ENCODE assay signal across 31 cellular contexts in the genomic region with DNA sequence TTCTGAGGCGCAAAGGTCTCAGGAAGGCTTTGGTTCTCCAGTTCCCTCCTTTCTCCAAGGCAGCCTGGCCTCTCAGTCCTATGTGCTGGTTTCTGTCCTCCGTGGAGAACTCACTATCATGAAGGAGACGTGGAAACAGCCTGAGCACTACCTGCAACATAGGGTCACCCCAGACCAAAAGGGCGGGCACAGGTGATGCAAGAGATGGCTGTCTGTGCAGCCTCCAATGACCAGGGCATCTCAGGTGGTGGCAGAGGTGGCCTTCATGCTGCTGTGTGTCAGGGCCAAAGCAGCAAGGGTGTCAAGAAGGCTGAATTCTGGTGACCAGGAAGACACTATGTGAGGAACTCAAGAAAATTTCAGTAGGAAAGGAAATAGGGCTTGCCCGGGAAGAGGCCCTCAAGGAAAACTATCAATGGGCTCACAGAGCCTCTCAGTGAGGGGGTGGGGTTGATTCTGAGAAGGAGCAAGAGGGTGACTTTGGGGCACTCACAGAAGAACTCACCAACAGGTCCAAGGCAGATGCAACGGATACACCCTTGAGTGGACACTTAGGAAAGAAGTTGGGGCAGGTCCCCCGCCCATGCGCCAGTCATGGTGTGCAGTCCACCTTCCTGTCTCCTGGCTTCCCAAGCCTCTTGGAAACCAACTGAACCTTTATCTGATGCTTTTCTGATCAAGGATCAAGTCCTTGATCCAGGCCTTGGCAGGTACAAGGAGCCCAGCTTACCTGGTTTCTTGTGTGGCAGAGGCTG.
"Had no signal": no experiment of that assay in that cellular context is flagged by ENCODE, and none has a peak within 500 bp of the region (broad histone marks: within the 10 kb centered on the region; RNA-seq: fewer than 3 reads in every experiment).

No MANE protein-coding gene starts in this region.

- DNase-seq: activated B cell treated with CpG ODN at 0.5 μM for 24 hours; activated CD4-positive, alpha-beta memory T cell treated with anti-CD3 and anti-CD28 coated beads for 36 hours; activated CD4-positive, alpha-beta T cell treated with anti-CD3 and anti-CD28 coated beads for 4 hours; activated CD4-positive, alpha-beta T cell treated with anti-CD3 and anti-CD28 coated beads, Interleukin-2, amount 10 ng/mL, durations not matched to agents 24 days and 14 days; activated CD4-positive, alpha-beta T cell treated with anti-CD3 and anti-CD28 coated beads, Interleukin-2, amount 50 U/mL, for 1 hour; activated CD4-positive, alpha-beta T cell treated with anti-CD3 and anti-CD28 coated beads, Interleukin-2, amount 50 U/mL, for 4 hours; activated CD4-positive, CD25-positive, alpha-beta regulatory T cell treated with anti-CD3 and anti-CD28 coated beads, Interleukin-2, amount 50 U/mL, for 72 hours; activated CD8-positive, alpha-beta memory T cell treated with anti-CD3 and anti-CD28 coated beads, Interleukin-2, amount 50 U/mL, for 4 hours; activated CD8-positive, alpha-beta T cell treated with anti-CD3 and anti-CD28 coated beads for 36 hours; activated gamma-delta T cell treated with Interleukin-2 at 50 U/mL for 16 hours; activated naive CD4-positive, alpha-beta T cell; activated naive CD4-positive, alpha-beta T cell treated with anti-CD3 and anti-CD28 coated beads for 36 hours; activated naive CD4-positive, alpha-beta T cell treated with anti-CD3 and anti-CD28 coated beads, Interleukin-2, amount 50 U/mL, for 16 hours; activated naive CD8-positive, alpha-beta T cell treated with anti-CD3 and anti-CD28 coated beads for 36 hours; activated T-cell treated with anti-CD3 and anti-CD28 coated beads for 4 hours; activated T-cell treated with anti-CD3 and anti-CD28 coated beads, Interleukin-2, amount 50 U/mL, for 1 hour; activated T-cell treated with anti-CD3 and anti-CD28 coated beads, Interleukin-2, amount 50 U/mL, for 4 hours; activated T-cell treated with anti-CD3 and anti-CD28 coated beads, Interleukin-2, amount 50 U/mL, for 72 hours; amniotic stem cell; body of pancreas; brain microvascular endothelial cell; central memory CD4-positive, alpha-beta T cell; SW 1271; T-helper 1 cell; T-helper 2 cell; T-helper 9 cell had no signal

- H3K4me3 ChIP-seq: adrenal gland, body of pancreas, breast epithelium had no signal

- ATAC-seq: activated CD8-positive, alpha-beta T cell treated with anti-CD3 and anti-CD28 coated beads for 36 hours; activated naive CD4-positive, alpha-beta T cell treated with anti-CD3 and anti-CD28 coated beads, Interleukin-2, amount 50 U/mL, for 72 hours; activated T-cell treated with anti-CD3 and anti-CD28 coated beads, Interleukin-2, amount 50 U/mL, for 4 hours; activated T-cell treated with anti-CD3 and anti-CD28 coated beads, Interleukin-2, amount 50 U/mL, for 72 hours; activated T-helper 17 cell treated with anti-CD3 and anti-CD28 coated beads, Interleukin-2, amount 50 U/mL, for 72 hours; body of pancreas had no signal

- H3K4me1 ChIP-seq: adrenal gland, body of pancreas, breast epithelium had no signal

- H3K27me3 ChIP-seq: adrenal gland, body of pancreas, brain microvascular endothelial cell had no signal

- H3K9me3 ChIP-seq: adrenal gland, body of pancreas, breast epithelium had no signal

- H3K27ac ChIP-seq: adrenal gland, body of pancreas, brain microvascular endothelial cell, breast epithelium, VCaP had no signal
